17 cellular contexts compared by ENCODE assay signal in the genomic region with DNA sequence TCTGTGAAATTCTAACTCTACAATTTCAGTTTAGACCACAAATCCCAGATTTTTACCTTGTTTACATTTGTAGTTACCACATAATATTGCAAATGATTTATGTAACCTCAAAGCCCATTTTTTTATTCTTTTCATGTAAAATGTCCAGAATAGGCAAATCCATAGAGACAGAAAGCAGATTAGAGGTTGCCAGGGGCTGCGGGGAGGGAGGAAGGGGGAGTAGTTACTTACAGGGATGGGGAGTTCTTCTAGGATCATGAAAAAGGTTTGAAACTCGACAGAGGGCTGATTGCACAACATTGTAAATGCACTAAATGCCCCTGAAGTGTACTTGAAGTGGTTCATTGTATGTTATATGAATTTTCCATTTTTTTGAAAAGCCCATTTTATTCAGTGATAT.
DNase-seq lines count a peak whose midpoint lies in the region; TF ChIP-seq lines count a peak whose summit lies in the region.
"Had no signal": no experiment of that assay in that cellular context is flagged by ENCODE, and none has a peak within 500 bp of the region (broad histone marks: within the 10 kb centered on the region; RNA-seq: fewer than 3 reads in every experiment).

No MANE protein-coding gene starts in this region.

- CTCF ChIA-PET in activated CD4-positive, alpha-beta T cell treated with anti-CD3 and anti-CD28 coated beads, Interleukin-2, amount 10 ng/mL, durations not matched to agents 7 days and 5 days (lab: Charles Lee): interaction anchor here (2.2 kb wide), 1 partner anchor 14 kb away, joined by 4 read pairs; no protein-coding TSS in a partner anchor

- peaks cover 52% of the 10 kb centered on the region for H3K36me3 Mint-ChIP-seq in activated CD4-positive, alpha-beta T cell treated with anti-CD3 and anti-CD28 coated beads, Interleukin-2, amount 10 ng/mL, durations not matched to agents 24 days and 14 days (ENCODE audit: low read depth)
- H3K36me3 Mint-ChIP-seq in activated CD4-positive, alpha-beta T cell treated with anti-CD3 and anti-CD28 coated beads, Interleukin-2, amount 10 ng/mL, durations not matched to agents 7 days and 5 days (ENCODE audit: low read depth): peaks cover 68% of the 10 kb centered on the region
- H3K36me3 Mint-ChIP-seq in osteocyte (ENCODE audit: unreplicated experiment): peaks cover 27% of the 10 kb centered on the region
- H3K36me3 Mint-ChIP-seq in endothelial cell (ENCODE audit: low read depth, unreplicated experiment): peaks cover 27% of the 10 kb centered on the region

- no peak overlapping the region for H3K4me3 ChIP-seq in effector memory CD4-positive, alpha-beta T cell (ENCODE audit: insufficient read depth, low read depth, low read length, poor library complexity, severe bottlenecking)
- H3K4me3 ChIP-seq in H7 (ENCODE audit: insufficient read depth, low read depth, low read length): no peak overlapping the region
- H3K4me3 ChIP-seq: adrenal gland, coronary artery, GM12878 had no signal

- DNase-seq in activated CD4-positive, alpha-beta T cell treated with anti-CD3 and anti-CD28 coated beads, Interleukin-2, amount 10 ng/mL, durations not matched to agents 24 days and 14 days: no peak
- DNase-seq in activated CD4-positive, alpha-beta T cell treated with anti-CD3 and anti-CD28 coated beads, Interleukin-2, amount 10 ng/mL, durations not matched to agents 7 days and 5 days: no peak
- DNase-seq in LHCN-M2 (ENCODE audit: low read depth): peak; percentile 25
- DNase-seq in effector memory CD4-positive, alpha-beta T cell: no peak
- no peak for DNase-seq in osteocyte (ENCODE audit: extremely low spot score, unreplicated experiment)
- DNase-seq in endothelial cell (ENCODE audit: low spot score): no peak
- no peak for DNase-seq in H7
- no peak for DNase-seq in C1 segment of cervical spinal cord (lab: John Stamatoyannopoulos, UW)
- DNase-seq: adrenal gland; NCI-H1092; NCI-H345; stimulated activated CD4-positive, alpha-beta T cell treated with anti-CD3 and anti-CD28 coated beads, Interleukin-15, amount 100 ng/mL, for 24 hours; SW 1271 had no signal

- intact Hi-C loops in activated CD4-positive, alpha-beta T cell treated with anti-CD3 and anti-CD28 coated beads, Interleukin-2, amount 10 ng/mL, durations not matched to agents 24 days and 14 days (cut with micrococcal nuclease): loop anchor here (10.0 kb wide), 1 partner anchor 997 kb away; no protein-coding TSS in a partner anchor

- H3K9me3 ChIP-seq in effector memory CD4-positive, alpha-beta T cell (ENCODE audit: control insufficient read depth, low read length): no peaks in the 10 kb centered on the region
- H3K9me3 ChIP-seq: adrenal gland had no signal

- H3K27me3 ChIP-seq in effector memory CD4-positive, alpha-beta T cell (replicated peaks; ENCODE audit: control insufficient read depth, insufficient read depth, low read length, poor library complexity, severe bottlenecking): no peaks in the 10 kb centered on the region
- H3K27me3 ChIP-seq in H7 (ENCODE audit: control insufficient read depth, insufficient read depth, low read length): no peaks in the 10 kb centered on the region
- H3K27me3 ChIP-seq: adrenal gland had no signal

- peak overlapping the region; percentile 99 for H3K27ac ChIP-seq in effector memory CD4-positive, alpha-beta T cell (ENCODE audit: insufficient read depth, low read length, poor library complexity, severe bottlenecking)
- H3K27ac ChIP-seq: adrenal gland, coronary artery, parathyroid adenoma had no signal

- H3K27ac Mint-ChIP-seq in activated CD4-positive, alpha-beta T cell treated with anti-CD3 and anti-CD28 coated beads, Interleukin-2, amount 10 ng/mL, durations not matched to agents 24 days and 14 days: peak overlapping the region; percentile 73
- H3K27ac Mint-ChIP-seq in activated CD4-positive, alpha-beta T cell treated with anti-CD3 and anti-CD28 coated beads, Interleukin-2, amount 10 ng/mL, durations not matched to agents 7 days and 5 days: no peak overlapping the region
- H3K27ac Mint-ChIP-seq in osteocyte (ENCODE audit: unreplicated experiment) (peak overlapping the region; percentile 40), endothelial cell (ENCODE audit: unreplicated experiment) (no peak overlapping the region)
- H3K27ac Mint-ChIP-seq: type B pancreatic cell had no signal

- peaks cover 70% of the 10 kb centered on the region for H3K4me1 Mint-ChIP-seq in activated CD4-positive, alpha-beta T cell treated with anti-CD3 and anti-CD28 coated beads, Interleukin-2, amount 10 ng/mL, durations not matched to agents 24 days and 14 days
- H3K4me1 Mint-ChIP-seq in activated CD4-positive, alpha-beta T cell treated with anti-CD3 and anti-CD28 coated beads, Interleukin-2, amount 10 ng/mL, durations not matched to agents 7 days and 5 days: peaks cover 75% of the 10 kb centered on the region
- H3K4me1 Mint-ChIP-seq in osteocyte (ENCODE audit: unreplicated experiment): peaks cover 17% of the 10 kb centered on the region
- H3K4me1 Mint-ChIP-seq in endothelial cell (ENCODE audit: unreplicated experiment): peaks cover 2% of the 10 kb centered on the region

- peak overlapping the region; percentile 47 for H3K4me3 Mint-ChIP-seq in activated CD4-positive, alpha-beta T cell treated with anti-CD3 and anti-CD28 coated beads, Interleukin-2, amount 10 ng/mL, durations not matched to agents 24 days and 14 days
- H3K4me3 Mint-ChIP-seq in activated CD4-positive, alpha-beta T cell treated with anti-CD3 and anti-CD28 coated beads, Interleukin-2, amount 10 ng/mL, durations not matched to agents 7 days and 5 days: no peak overlapping the region
- no peak overlapping the region for H3K4me3 Mint-ChIP-seq in osteocyte (ENCODE audit: unreplicated experiment)
- no peak overlapping the region for H3K4me3 Mint-ChIP-seq in endothelial cell (ENCODE audit: unreplicated experiment)
- H3K4me3 Mint-ChIP-seq: type B pancreatic cell had no signal

- no peaks in the 10 kb centered on the region for H3K9me3 Mint-ChIP-seq in activated CD4-positive, alpha-beta T cell treated with anti-CD3 and anti-CD28 coated beads, Interleukin-2, amount 10 ng/mL, durations not matched to agents 24 days and 14 days
- no peaks in the 10 kb centered on the region for H3K9me3 Mint-ChIP-seq in activated CD4-positive, alpha-beta T cell treated with anti-CD3 and anti-CD28 coated beads, Interleukin-2, amount 10 ng/mL, durations not matched to agents 7 days and 5 days
- H3K9me3 Mint-ChIP-seq in osteocyte (ENCODE audit: unreplicated experiment) (no peaks in the 10 kb centered on the region), endothelial cell (ENCODE audit: unreplicated experiment) (no peaks in the 10 kb centered on the region)

- H3K4me1 ChIP-seq in effector memory CD4-positive, alpha-beta T cell (ENCODE audit: control insufficient read depth, insufficient read depth, low read length, poor library complexity, severe bottlenecking): peaks cover 65% of the 10 kb centered on the region

- POLR2A ChIA-PET in activated CD4-positive, alpha-beta T cell treated with anti-CD3 and anti-CD28 coated beads, Interleukin-2, amount 10 ng/mL, durations not matched to agents 7 days and 5 days (lab: Charles Lee): no interaction called here

- TF ChIP-seq CTCF in osteocyte (IDR thresholded peaks at IDR 0.05): no peak
- TF ChIP-seq CTCF in endothelial cell (IDR thresholded peaks at IDR 0.05; ENCODE audit: unreplicated experiment): no peak

- no peaks in the 10 kb centered on the region for H3K27me3 Mint-ChIP-seq in activated CD4-positive, alpha-beta T cell treated with anti-CD3 and anti-CD28 coated beads, Interleukin-2, amount 10 ng/mL, durations not matched to agents 24 days and 14 days
- no peaks in the 10 kb centered on the region for H3K27me3 Mint-ChIP-seq in activated CD4-positive, alpha-beta T cell treated with anti-CD3 and anti-CD28 coated beads, Interleukin-2, amount 10 ng/mL, durations not matched to agents 7 days and 5 days
- H3K27me3 Mint-ChIP-seq in osteocyte (ENCODE audit: unreplicated experiment) (no peaks in the 10 kb centered on the region), endothelial cell (ENCODE audit: unreplicated experiment) (peaks cover 2% of the 10 kb centered on the region)
- H3K27me3 Mint-ChIP-seq: type B pancreatic cell had no signal

- peaks cover 30% of the 10 kb centered on the region for H3K36me3 ChIP-seq in effector memory CD4-positive, alpha-beta T cell (ENCODE audit: control insufficient read depth, insufficient read depth, low read length)
- H3K36me3 ChIP-seq in H7 (replicated peaks; ENCODE audit: control insufficient read depth, insufficient read depth, low read length): no peaks in the 10 kb centered on the region; the same call in 1 of the 2 replicates
- H3K36me3 ChIP-seq: adrenal gland had no signal

Comparison
In these comparisons a context has a peak if more than half of its experiments do, and no peak if none do; other contexts are left out.
1. H3K27ac Mint-ChIP-seq: peak in activated CD4-positive, alpha-beta T cell treated with anti-CD3 and anti-CD28 coated beads, Interleukin-2, amount 10 ng/mL, durations not matched to agents 24 days and 14 days (single experiment) and osteocyte (single experiment); none in activated CD4-positive, alpha-beta T cell treated with anti-CD3 and anti-CD28 coated beads, Interleukin-2, amount 10 ng/mL, durations not matched to agents 7 days and 5 days (single experiment) and endothelial cell (single experiment).